10 cellular contexts compared by ENCODE assay signal in the genomic region with DNA sequence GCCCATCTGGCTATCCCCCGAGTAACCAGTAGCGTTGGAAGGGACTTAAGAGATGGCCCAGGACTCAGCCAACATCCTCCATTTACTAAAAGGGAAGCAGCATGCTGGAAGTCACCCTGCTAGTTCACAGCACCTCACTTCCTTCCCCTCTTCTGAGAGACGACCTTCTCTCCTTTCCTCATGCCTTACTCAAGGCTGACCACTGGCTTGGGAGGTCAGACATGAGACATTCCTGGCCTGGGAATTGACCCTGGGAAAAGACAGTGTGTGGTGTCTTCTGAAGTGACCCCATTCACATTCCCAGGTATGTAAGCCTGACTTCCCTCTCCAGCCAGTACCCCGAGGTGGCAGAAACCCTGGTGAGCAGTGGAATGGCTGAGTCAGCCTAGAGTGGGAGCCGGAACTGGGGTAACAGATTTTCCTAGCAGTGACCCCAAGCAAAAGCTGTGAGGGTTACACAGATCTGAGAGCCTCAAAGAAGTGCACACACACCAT.
DNase-seq lines count a peak whose midpoint lies in the region; ATAC-seq and TF ChIP-seq lines count a peak whose summit lies in the region.
"Had no signal": no experiment of that assay in that cellular context is flagged by ENCODE, and none has a peak within 500 bp of the region (broad histone marks: within the 10 kb centered on the region; RNA-seq: fewer than 3 reads in every experiment).

No MANE protein-coding gene starts in this region.

- no peaks in the 10 kb centered on the region for H3K27me3 Mint-ChIP-seq in activated CD4-positive, alpha-beta T cell treated with anti-CD3 and anti-CD28 coated beads, Interleukin-2, amount 10 ng/mL, durations not matched to agents 7 days and 5 days
- peaks cover 2% of the 10 kb centered on the region for H3K27me3 Mint-ChIP-seq in activated CD4-positive, alpha-beta T cell treated with anti-CD3 and anti-CD28 coated beads for 36 hours
- H3K27me3 Mint-ChIP-seq in progenitor cell of endocrine pancreas: peaks cover 6% of the 10 kb centered on the region

- H3K27ac ChIP-seq in caudate nucleus (ENCODE audit: low read depth, low read length) (peak overlapping the region; percentile 82), Peyer's patch (no peak overlapping the region)

- peaks cover 67% of the 10 kb centered on the region for H3K4me1 Mint-ChIP-seq in activated CD4-positive, alpha-beta T cell treated with anti-CD3 and anti-CD28 coated beads, Interleukin-2, amount 10 ng/mL, durations not matched to agents 7 days and 5 days
- H3K4me1 Mint-ChIP-seq in activated CD4-positive, alpha-beta T cell treated with anti-CD3 and anti-CD28 coated beads for 36 hours: peaks cover 43% of the 10 kb centered on the region
- no peaks in the 10 kb centered on the region for H3K4me1 Mint-ChIP-seq in progenitor cell of endocrine pancreas (ENCODE audit: low read depth)

- peaks cover 0 to 10% (median 0%) of the 10 kb centered on the region in 4 donors for H3K4me1 ChIP-seq in Peyer's patch

- POLR2A ChIA-PET in activated CD4-positive, alpha-beta T cell treated with anti-CD3 and anti-CD28 coated beads, Interleukin-2, amount 10 ng/mL, durations not matched to agents 7 days and 5 days (lab: Charles Lee): no interaction called here
- POLR2A ChIA-PET in activated CD4-positive, alpha-beta T cell treated with anti-CD3 and anti-CD28 coated beads for 36 hours (lab: Charles Lee): no interaction called here

- H3K4me3 ChIP-seq in Peyer's patch: no peak overlapping the region

- TF ChIP-seq POLR2A in Peyer's patch (IDR thresholded peaks at IDR 0.05): no peak

- no peak for ATAC-seq in activated CD4-positive, alpha-beta T cell treated with anti-CD3 and anti-CD28 coated beads for 36 hours
- ATAC-seq in HG02678 (IDR thresholded peaks at IDR 0.05; ENCODE audit: unreplicated experiment): no peak
- ATAC-seq: Panc1 had no signal

- H3K9me3 ChIP-seq in Peyer's patch: no peaks in the 10 kb centered on the region

- H3K4me3 Mint-ChIP-seq in activated CD4-positive, alpha-beta T cell treated with anti-CD3 and anti-CD28 coated beads, Interleukin-2, amount 10 ng/mL, durations not matched to agents 7 days and 5 days: peak overlapping the region; percentile 63
- no peak overlapping the region for H3K4me3 Mint-ChIP-seq in activated CD4-positive, alpha-beta T cell treated with anti-CD3 and anti-CD28 coated beads for 36 hours
- no peak overlapping the region for H3K4me3 Mint-ChIP-seq in progenitor cell of endocrine pancreas (ENCODE audit: low read depth)

- H3K9me3 Mint-ChIP-seq in activated CD4-positive, alpha-beta T cell treated with anti-CD3 and anti-CD28 coated beads, Interleukin-2, amount 10 ng/mL, durations not matched to agents 7 days and 5 days: no peaks in the 10 kb centered on the region
- no peaks in the 10 kb centered on the region for H3K9me3 Mint-ChIP-seq in activated CD4-positive, alpha-beta T cell treated with anti-CD3 and anti-CD28 coated beads for 36 hours (ENCODE audit: low read depth)
- H3K9me3 Mint-ChIP-seq in progenitor cell of endocrine pancreas (ENCODE audit: low read depth): no peaks in the 10 kb centered on the region

- intact Hi-C loops in activated CD4-positive, alpha-beta T cell treated with anti-CD3 and anti-CD28 coated beads for 36 hours (cut with DNase I, micrococcal nuclease): no loop called here

- peaks cover 0 to 3% (median 0%) of the 10 kb centered on the region in 3 donors for H3K36me3 ChIP-seq in Peyer's patch

- CTCF ChIA-PET in activated CD4-positive, alpha-beta T cell treated with anti-CD3 and anti-CD28 coated beads, Interleukin-2, amount 10 ng/mL, durations not matched to agents 7 days and 5 days (lab: Charles Lee): interaction anchor here (0.6 to 10.2 kb wide), 3 partner anchors 21 to 1069 kb away, joined by 3 to 61 read pairs (median 4); no protein-coding TSS in a partner anchor
- CTCF ChIA-PET in activated CD4-positive, alpha-beta T cell treated with anti-CD3 and anti-CD28 coated beads for 36 hours (lab: Charles Lee): interaction anchor here (0.7 kb wide), 1 partner anchor 199 kb away, joined by 3 read pairs; no protein-coding TSS in a partner anchor

- H3K36me3 Mint-ChIP-seq in activated CD4-positive, alpha-beta T cell treated with anti-CD3 and anti-CD28 coated beads, Interleukin-2, amount 10 ng/mL, durations not matched to agents 7 days and 5 days (ENCODE audit: low read depth): peaks cover 5% of the 10 kb centered on the region
- H3K36me3 Mint-ChIP-seq in activated CD4-positive, alpha-beta T cell treated with anti-CD3 and anti-CD28 coated beads for 36 hours (ENCODE audit: low read depth): no peaks in the 10 kb centered on the region
- no peaks in the 10 kb centered on the region for H3K36me3 Mint-ChIP-seq in progenitor cell of endocrine pancreas (ENCODE audit: insufficient read depth)

- DNase-seq in activated CD4-positive, alpha-beta T cell treated with anti-CD3 and anti-CD28 coated beads, Interleukin-2, amount 10 ng/mL, durations not matched to agents 7 days and 5 days: no peak
- no peak for DNase-seq in activated CD4-positive, alpha-beta T cell treated with anti-CD3 and anti-CD28 coated beads for 36 hours
- DNase-seq in LHCN-M2 (ENCODE audit: low read depth) (peak; percentile 52), caudate nucleus (lab: John Stamatoyannopoulos, UW) (peak in 1 of 61 donors; percentile 22), progenitor cell of endocrine pancreas (ENCODE audit: low spot score, unreplicated experiment) (no peak), activated gamma-delta T cell treated with Interleukin-2 at 50 U/mL for 16 hours (no peak), Peyer's patch (no peak)
- DNase-seq: left cardiac atrium had no signal

- TF ChIP-seq CTCF in progenitor cell of endocrine pancreas (IDR thresholded peaks at IDR 0.05; ENCODE audit: unreplicated experiment): no peak
- no peak for TF ChIP-seq CTCF in Peyer's patch (IDR thresholded peaks at IDR 0.05)

- H3K27me3 ChIP-seq in Peyer's patch: no peaks in the 10 kb centered on the region

- peak overlapping the region; percentile 59 for H3K27ac Mint-ChIP-seq in activated CD4-positive, alpha-beta T cell treated with anti-CD3 and anti-CD28 coated beads, Interleukin-2, amount 10 ng/mL, durations not matched to agents 7 days and 5 days
- no peak overlapping the region for H3K27ac Mint-ChIP-seq in activated CD4-positive, alpha-beta T cell treated with anti-CD3 and anti-CD28 coated beads for 36 hours
- H3K27ac Mint-ChIP-seq in progenitor cell of endocrine pancreas: peak overlapping the region; percentile 11
